In genomic region chr3:53192608-53193007, GRCh38 we compare ENCODE assay signal across 12 cellular contexts. TPM values are rescaled to one million over a fixed set of nuclear protein-coding genes. Genes with fewer than 3 reads are reported as not detected.
DNase-seq lines count a peak whose midpoint lies in the region; ATAC-seq and TF ChIP-seq lines count a peak whose summit lies in the region.
"Had no signal": no experiment of that assay in that cellular context is flagged by ENCODE, and none has a peak within 500 bp of the region (broad histone marks: within the 10 kb centered on the region; RNA-seq: fewer than 3 reads in every experiment).

No MANE protein-coding gene starts in this region.

- H3K36me3 ChIP-seq in esophagus muscularis mucosa, result peaks cover 15 to 41% (median 39%) of the 10 kb centered on the region in 4 donors
- H3K36me3 ChIP-seq: SJCRH30 had no signal

- DNase-seq in D341Med (ENCODE audit: low spot score) (peak; percentile 21), esophagus muscularis mucosa (ENCODE audit: extremely low spot score) (no peak), SHP77 (lab: John Stamatoyannopoulos, UW) (no peak), SKM-1 (lab: John Stamatoyannopoulos, UW; ENCODE audit: unreplicated experiment) (no peak), NCI-H774 (lab: John Stamatoyannopoulos, UW) (no peak), NCI-H2081 (lab: John Stamatoyannopoulos, UW) (no peak)
- DNase-seq: C1 segment of cervical spinal cord, NCI-H187, SJCRH30 had no signal

- no peak for TF ChIP-seq POLR2A in esophagus muscularis mucosa (IDR thresholded peaks at IDR 0.05; ENCODE audit: low read depth)

- intact Hi-C loops in esophagus muscularis mucosa (cut with DNase I), result no loop called here

- 58% methylated on average over 3 of the region's 3 CpGs for WGBS in esophagus muscularis mucosa

- H3K4me3 ChIP-seq in esophagus muscularis mucosa, result no peak overlapping the region
- H3K4me3 ChIP-seq: SJCRH30, tibial nerve had no signal

- TF ChIP-seq EP300 in esophagus muscularis mucosa (IDR thresholded peaks at IDR 0.05), result no peak

- H3K4me1 ChIP-seq in esophagus muscularis mucosa, result peaks cover 25 to 37% (median 33%) of the 10 kb centered on the region in 4 donors

- H3K9me3 ChIP-seq in esophagus muscularis mucosa, result no peaks in the 10 kb centered on the region
- H3K9me3 ChIP-seq: SJCRH30, tibial nerve had no signal

- H3K27ac ChIP-seq in esophagus muscularis mucosa (replicated peaks in 1 of 4), result peak overlapping the region in 3 of 4 donors; percentile 23 to 74 (median 63)
- H3K27ac ChIP-seq: SJCRH30 had no signal

- H3K27me3 ChIP-seq in esophagus muscularis mucosa, result no peaks in the 10 kb centered on the region
- H3K27me3 ChIP-seq: SJCRH30, tibial nerve had no signal

- ATAC-seq in GM19463 (IDR thresholded peaks at IDR 0.05; ENCODE audit: unreplicated experiment) (peak; percentile 55), HG03103 (IDR thresholded peaks at IDR 0.05; ENCODE audit: low read depth, unreplicated experiment) (peak; percentile 42)

- TF ChIP-seq CTCF in esophagus muscularis mucosa (IDR thresholded peaks at IDR 0.05), result no peak

RNA-seq across cellular contexts. Expression of gene PRKCD, which starts 31.6 kb away (rescaled TPM):
- total RNA-seq in esophagus muscularis mucosa, result 10 to 100 TPM in 3 of 4 donors, 1 to 10 TPM in 1; 7.0 to 16.7 (median 12.4) TPM
